Comparison of ENCODE assay signal across 24 cellular contexts in the genomic region with DNA sequence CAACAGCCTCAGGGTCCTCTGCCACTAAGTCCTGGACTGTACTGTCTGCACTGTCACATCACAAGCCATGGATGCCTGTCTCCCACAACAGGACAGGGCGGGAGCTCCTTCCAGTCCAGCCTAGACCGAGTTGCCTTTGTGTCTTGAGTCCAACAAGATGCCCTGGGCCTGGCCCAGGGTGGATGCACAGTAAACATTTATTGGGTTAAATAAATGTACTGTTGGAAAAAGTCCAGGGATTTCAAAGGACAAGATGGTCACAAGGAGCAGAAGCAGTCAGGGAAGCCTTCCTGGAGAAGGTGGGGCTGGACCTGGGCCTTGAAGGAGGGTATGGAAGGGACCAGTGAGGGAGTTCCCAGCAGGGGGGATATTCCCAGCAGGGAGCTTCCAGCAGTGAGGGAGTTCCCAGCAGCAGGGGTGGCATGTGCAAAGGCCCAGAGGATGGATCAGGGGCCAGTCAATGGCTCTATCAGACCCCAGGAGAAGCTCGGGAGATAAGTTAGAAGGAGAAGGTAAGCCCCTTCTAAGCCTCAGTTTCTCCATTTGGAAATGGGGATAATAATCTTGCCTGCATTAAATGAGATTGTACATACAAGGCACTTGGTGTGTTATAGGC.
"Had no signal": no experiment of that assay in that cellular context is flagged by ENCODE, and none has a peak within 500 bp of the region (broad histone marks: within the 10 kb centered on the region; RNA-seq: fewer than 3 reads in every experiment).

No MANE protein-coding gene starts in this region.

- H3K4me3 ChIP-seq: coronary artery, esophagus muscularis mucosa, gastroesophageal sphincter, heart left ventricle, hepatocyte, lung, neural progenitor cell, prostate gland, right atrium auricular region, spleen, testis, tibial artery, upper lobe of left lung had no signal

- H3K27me3 ChIP-seq: esophagus muscularis mucosa, gastroesophageal sphincter, heart left ventricle, hepatocyte, neural progenitor cell, right atrium auricular region, testis, tibial artery, upper lobe of left lung had no signal

- H3K4me2 ChIP-seq: hepatocyte, neural progenitor cell had no signal

- H3K9ac ChIP-seq: neural progenitor cell had no signal

- H3K4me1 ChIP-seq: foreskin keratinocyte, spleen, tibial artery had no signal

- H2AFZ ChIP-seq: hepatocyte, neural progenitor cell had no signal

- ATAC-seq: foreskin keratinocyte; gastroesophageal sphincter; heart left ventricle; left cardiac atrium; naive thymus-derived CD4-positive, alpha-beta T cell; sciatic nerve; stimulated activated memory B cell treated with anti-CD40 and anti-IgM and Interleukin-4, amounts not matched to agents 10 μg/mL and 1 μg/mL and 100 μg/mL, for 72 hours; stimulated activated naive CD8-positive, alpha-beta T cell treated with anti-CD3 and anti-CD28 coated beads, Interleukin-15, Interleukin-2, amounts not matched to agents 100 U/mL and 50 U/mL, for 24 hours had no signal

- H3K27ac ChIP-seq: coronary artery, foreskin keratinocyte, hepatocyte, neural progenitor cell, right atrium auricular region, spleen, testis, tibial artery, upper lobe of left lung had no signal

- H3K9me3 ChIP-seq: esophagus muscularis mucosa, gastroesophageal sphincter, heart left ventricle, prostate gland, right atrium auricular region, testis, tibial artery, upper lobe of left lung had no signal

- H3K79me2 ChIP-seq: hepatocyte had no signal

- FAIRE-seq: endothelial cell of umbilical vein had no signal

- DNase-seq: dermis blood vessel endothelial cell; effector memory CD4-positive, alpha-beta T cell; foreskin keratinocyte; heart left ventricle; left cardiac atrium; naive thymus-derived CD4-positive, alpha-beta T cell; spleen; stimulated activated CD4-positive, alpha-beta T cell treated with anti-CD3 and anti-CD28 coated beads, Interleukin-4, amount 100 ng/mL, for 4 hours; stimulated activated naive CD8-positive, alpha-beta T cell treated with anti-CD3 and anti-CD28 coated beads, Interleukin-15, Interleukin-2, amounts not matched to agents 100 U/mL and 50 U/mL, for 24 hours; substantia nigra; testis; tibial artery; upper lobe of left lung had no signal

- H3K36me3 ChIP-seq: esophagus muscularis mucosa, gastroesophageal sphincter, heart left ventricle, neural progenitor cell, prostate gland, right atrium auricular region, spleen, tibial artery, upper lobe of left lung had no signal
